In genomic region chr18:79470547-79470946, GRCh38 we compare ENCODE assay signal across 19 cellular contexts.
"Had no signal": no experiment of that assay in that cellular context is flagged by ENCODE, and none has a peak within 500 bp of the region (broad histone marks: within the 10 kb centered on the region; RNA-seq: fewer than 3 reads in every experiment).

No MANE protein-coding gene starts in this region.

- H3K4me3 Mint-ChIP-seq: activated CD4-positive, alpha-beta T cell treated with anti-CD3 and anti-CD28 coated beads, Interleukin-2, amount 10 ng/mL, durations not matched to agents 24 days and 14 days; activated T-helper 1 cell treated with anti-CD3 and anti-CD28 coated beads, Interleukin-12 subunit alpha, Interleukin-12 subunit beta, Interleukin-2, Interleukin-4 antibody, amounts not matched to agents 30 ng/mL and 10 ng/mL and 1 ng/mL, durations not matched to agents 14 hours and 24 hours and 36 hours; central memory CD8-positive, alpha-beta T cell; naive thymus-derived CD4-positive, alpha-beta T cell; T-cell had no signal

- H3K27me3 ChIP-seq: gastrocnemius medialis, left lung, ovary, upper lobe of left lung had no signal

- H3K27ac Mint-ChIP-seq: activated CD4-positive, alpha-beta T cell treated with anti-CD3 and anti-CD28 coated beads, Interleukin-2, amount 10 ng/mL, durations not matched to agents 24 days and 14 days; activated T-helper 1 cell treated with anti-CD3 and anti-CD28 coated beads, Interleukin-12 subunit alpha, Interleukin-12 subunit beta, Interleukin-2, Interleukin-4 antibody, amounts not matched to agents 30 ng/mL and 10 ng/mL and 1 ng/mL, durations not matched to agents 14 hours and 24 hours and 36 hours; T-cell had no signal

- H3K4me1 ChIP-seq: left lung, psoas muscle had no signal

- H3K4me1 Mint-ChIP-seq: activated CD4-positive, alpha-beta T cell treated with anti-CD3 and anti-CD28 coated beads, Interleukin-2, amount 10 ng/mL, durations not matched to agents 24 days and 14 days; central memory CD8-positive, alpha-beta T cell had no signal

- ATAC-seq: gastrocnemius medialis; left lung; naive thymus-derived CD4-positive, alpha-beta T cell; right cardiac atrium; T-cell had no signal

- H3K27me3 Mint-ChIP-seq: activated CD4-positive, alpha-beta T cell treated with anti-CD3 and anti-CD28 coated beads, Interleukin-2, amount 10 ng/mL, durations not matched to agents 24 days and 14 days; central memory CD8-positive, alpha-beta T cell; naive thymus-derived CD4-positive, alpha-beta T cell; T-cell had no signal

- H3K27ac ChIP-seq: coronary artery, gastrocnemius medialis, left lung, ovary, psoas muscle, thoracic aorta, upper lobe of left lung had no signal

- H3K4me3 ChIP-seq: coronary artery, gastrocnemius medialis, left lung, ovary, psoas muscle, thoracic aorta, upper lobe of left lung had no signal

- H3K9me3 ChIP-seq: gastrocnemius medialis, ovary, psoas muscle, thoracic aorta, upper lobe of left lung had no signal

- DNase-seq: activated CD4-positive, alpha-beta T cell treated with anti-CD3 and anti-CD28 coated beads, Interleukin-2, amount 10 ng/mL, durations not matched to agents 24 days and 14 days; activated CD8-positive, alpha-beta memory T cell treated with anti-CD3 and anti-CD28 coated beads, Interleukin-2, amount 50 U/mL, for 4 hours; activated naive CD4-positive, alpha-beta T cell; aorta; gastrocnemius medialis; left lung; mesenchymal stem cell; naive thymus-derived CD4-positive, alpha-beta T cell; ovary; psoas muscle; right cardiac atrium; stimulated activated CD4-positive, alpha-beta T cell treated with anti-CD3 and anti-CD28 coated beads, Interleukin-2, amount 100 ng/mL, for 24 hours; T-cell; T1000 had no signal

- H3K9me3 Mint-ChIP-seq: activated CD4-positive, alpha-beta T cell treated with anti-CD3 and anti-CD28 coated beads, Interleukin-2, amount 10 ng/mL, durations not matched to agents 24 days and 14 days; activated T-helper 1 cell treated with anti-CD3 and anti-CD28 coated beads, Interleukin-12 subunit alpha, Interleukin-12 subunit beta, Interleukin-2, Interleukin-4 antibody, amounts not matched to agents 30 ng/mL and 10 ng/mL and 1 ng/mL, durations not matched to agents 14 hours and 24 hours and 36 hours; central memory CD8-positive, alpha-beta T cell; naive thymus-derived CD4-positive, alpha-beta T cell; T-cell had no signal

- H3K36me3 ChIP-seq: ovary had no signal
